In the genomic region with DNA sequence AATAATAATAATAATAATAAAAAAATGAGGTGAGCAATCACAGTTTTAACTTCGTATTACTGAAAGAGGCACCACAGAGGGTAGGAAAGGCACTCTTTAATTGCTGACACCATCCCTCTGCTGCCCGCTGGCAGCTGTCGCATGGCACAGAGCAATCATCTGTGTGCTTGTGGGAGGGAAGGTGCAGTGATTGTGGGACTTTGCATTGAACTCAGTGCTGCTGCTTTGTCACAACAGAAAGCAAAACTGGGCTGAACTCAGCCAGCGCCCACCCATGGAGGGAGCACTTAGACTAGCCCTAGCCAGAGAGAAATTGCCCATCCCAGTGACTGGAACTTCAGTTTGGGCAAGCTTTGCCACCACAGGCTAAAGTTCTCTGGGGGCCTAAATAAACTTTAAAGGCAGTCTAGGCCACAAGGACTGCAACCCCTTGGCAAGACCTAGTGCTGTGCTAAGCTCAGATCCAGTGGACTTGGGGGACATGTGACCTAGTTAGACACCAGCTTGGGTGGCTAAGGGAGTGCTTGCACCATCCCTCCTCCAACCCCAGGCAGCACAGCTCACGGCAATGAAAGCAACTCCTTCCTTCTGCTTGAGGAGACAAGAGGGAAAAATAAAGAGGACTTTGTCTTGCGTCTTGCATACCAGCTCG, we compare ENCODE assay signal across 21 cellular contexts. TPM values are rescaled to one million over a fixed set of nuclear protein-coding genes. Genes with fewer than 3 reads are reported as not detected.
DNase-seq lines count a peak whose midpoint lies in the region; ATAC-seq and TF ChIP-seq lines count a peak whose summit lies in the region.
"Had no signal": no experiment of that assay in that cellular context is flagged by ENCODE, and none has a peak within 500 bp of the region (broad histone marks: within the 10 kb centered on the region; RNA-seq: fewer than 3 reads in every experiment).

No MANE protein-coding gene starts in this region.

- H3K27ac ChIP-seq in coronary artery: no peak overlapping the region
- H3K27ac ChIP-seq: C4-2B, KMS-11 had no signal

- no peak for TF ChIP-seq CTCF in coronary artery (IDR thresholded peaks at IDR 0.05)

- peaks cover 5% of the 10 kb centered on the region for H3K9me3 Mint-ChIP-seq in activated CD8-positive, alpha-beta memory T cell treated with anti-CD3 and anti-CD28 coated beads, Interleukin-2, amount 10 ng/mL, durations not matched to agents 7 days and 5 days (ENCODE audit: low read depth)

- DNase-seq in activated CD8-positive, alpha-beta memory T cell treated with anti-CD3 and anti-CD28 coated beads for 24 hours: peak; percentile 49
- no peak for DNase-seq in activated CD8-positive, alpha-beta memory T cell treated with anti-CD3 and anti-CD28 coated beads, Interleukin-2, amount 10 ng/mL, durations not matched to agents 7 days and 5 days
- DNase-seq in coronary artery (ENCODE audit: low spot score): peak; percentile 56
- peak; percentile 7 for DNase-seq in myocyte (ENCODE audit: low read depth)
- DNase-seq in germinal center (ENCODE audit: low spot score): no peak
- no peak for DNase-seq in left colon
- DNase-seq in NOMO-1 treated with DMSO at 0.1 percent for 48 hours (lab: John Stamatoyannopoulos, UW; ENCODE audit: unreplicated experiment): no peak
- DNase-seq: Calu3; CD8-positive, alpha-beta memory T cell; DMS153; IMR-90; MV-4-11; NCI-H2081; NCI-H2171; NCI-H526; NK-92 treated with Interleukin-12 subunit alpha and Interleukin-12 subunit beta, amount 100 ng/mL, for 24 hours had no signal

- peaks cover 15% of the 10 kb centered on the region for H3K27me3 Mint-ChIP-seq in activated CD8-positive, alpha-beta memory T cell treated with anti-CD3 and anti-CD28 coated beads, Interleukin-2, amount 10 ng/mL, durations not matched to agents 7 days and 5 days

- H3K36me3 Mint-ChIP-seq in activated CD8-positive, alpha-beta memory T cell treated with anti-CD3 and anti-CD28 coated beads, Interleukin-2, amount 10 ng/mL, durations not matched to agents 7 days and 5 days: peaks cover 4% of the 10 kb centered on the region
- H3K36me3 Mint-ChIP-seq: CD8-positive, alpha-beta memory T cell had no signal

- H3K27ac Mint-ChIP-seq in activated CD8-positive, alpha-beta memory T cell treated with anti-CD3 and anti-CD28 coated beads, Interleukin-2, amount 10 ng/mL, durations not matched to agents 7 days and 5 days: no peak overlapping the region
- H3K27ac Mint-ChIP-seq: CD8-positive, alpha-beta memory T cell had no signal

- intact Hi-C loops in left colon (cut with DNase I, micrococcal nuclease): loop anchor here in 1 of 2 donors (5.0 kb wide), 1 partner anchor 223 kb away; no protein-coding TSS in a partner anchor

- CTCF ChIA-PET in activated CD8-positive, alpha-beta memory T cell treated with anti-CD3 and anti-CD28 coated beads, Interleukin-2, amount 10 ng/mL, durations not matched to agents 7 days and 5 days (lab: Charles Lee): interaction anchor here (1.6 to 2.3 kb wide), 2 partner anchors 13 to 227 kb away, joined by 6 to 7 read pairs; no protein-coding TSS in a partner anchor

- no peak for ATAC-seq in activated CD8-positive, alpha-beta memory T cell treated with anti-CD3 and anti-CD28 coated beads, Interleukin-2, amount 10 ng/mL, durations not matched to agents 7 days and 5 days
- ATAC-seq in left colon: no peak
- ATAC-seq: Panc1, SK-N-SH treated with all-trans-retinoic acid at 6 μM for 48 hours had no signal

- H3K4me3 Mint-ChIP-seq in activated CD8-positive, alpha-beta memory T cell treated with anti-CD3 and anti-CD28 coated beads, Interleukin-2, amount 10 ng/mL, durations not matched to agents 7 days and 5 days: no peak overlapping the region
- H3K4me3 Mint-ChIP-seq: CD8-positive, alpha-beta memory T cell had no signal

- H3K4me3 ChIP-seq in coronary artery: no peak overlapping the region
- H3K4me3 ChIP-seq: HAP-1 had no signal

- H3K4me1 Mint-ChIP-seq in activated CD8-positive, alpha-beta memory T cell treated with anti-CD3 and anti-CD28 coated beads, Interleukin-2, amount 10 ng/mL, durations not matched to agents 7 days and 5 days: peaks cover 4% of the 10 kb centered on the region

RNA-seq across cellular contexts. Expression of a gene that starts 59.4 kb away (rescaled TPM):
- 10 to 100 TPM; 39.7 to 43.6 TPM for total RNA-seq in activated CD8-positive, alpha-beta memory T cell treated with anti-CD3 and anti-CD28 coated beads, Interleukin-2, amount 10 ng/mL, durations not matched to agents 7 days and 5 days
- 7.5 and 8.7 TPM in 2 replicates for total RNA-seq in myocyte
- 12.3 TPM for polyA plus RNA-seq in myocyte (2012)
- 10 to 100 TPM; 10.5 to 21.5 TPM for total RNA-seq in left colon

Comparison
In these comparisons a context has a peak if more than half of its experiments do, and no peak if none do; other contexts are left out.
1. DNase-seq: peak in activated CD8-positive, alpha-beta memory T cell treated with anti-CD3 and anti-CD28 coated beads for 24 hours (single experiment), coronary artery (single experiment) and myocyte (single experiment); none in activated CD8-positive, alpha-beta memory T cell treated with anti-CD3 and anti-CD28 coated beads, Interleukin-2, amount 10 ng/mL, durations not matched to agents 7 days and 5 days (single experiment), germinal center (single experiment), left colon (0 of 2) and NOMO-1 treated with DMSO at 0.1 percent for 48 hours (single experiment).